ENCODE assay signal across 8 cellular contexts in genomic region chr17:78343433-78344201, GRCh38. TPM values are rescaled to one million over a fixed set of nuclear protein-coding genes. Genes with fewer than 3 reads are reported as not detected.
DNase-seq lines count a peak whose midpoint lies in the region; ATAC-seq and TF ChIP-seq lines count a peak whose summit lies in the region.

No MANE protein-coding gene starts in this region.

- intact Hi-C loops in prostate gland (cut with DNase I): no loop called here

- peak overlapping the region; percentile 64 to 73 for H3K27ac ChIP-seq in prostate gland

- H3K4me3 ChIP-seq in prostate gland (no peak overlapping the region), HAP-1 (no peak overlapping the region)

- H3K4me1 ChIP-seq in prostate gland (replicated peaks) (peaks cover 3% of the 10 kb centered on the region), HAP-1 (peaks cover 4% of the 10 kb centered on the region)

- ATAC-seq in HG03045 (IDR thresholded peaks at IDR 0.05; ENCODE audit: unreplicated experiment): no peak

- no peak for TF ChIP-seq CTCF in prostate gland (IDR thresholded peaks at IDR 0.05)

- DNase-seq in HT1080 (ENCODE audit: low read depth) (peak; percentile 66), dermis microvascular lymphatic vessel endothelial cell (ENCODE audit: low read depth in 2 of 2) (peak; percentile 84 to 89), prostate gland (ENCODE audit: low spot score) (no peak), amygdala (lab: John Stamatoyannopoulos, UW) (no peak), hippocampal formation (lab: John Stamatoyannopoulos, UW) (no peak), HAP-1 (ENCODE audit: low spot score in 2 of 2) (no peak)
- DNase-seq in activated CD4-positive, CD25-positive, alpha-beta regulatory T cell treated with anti-CD3 and anti-CD28 coated beads, Interleukin-2, amount 50 U/mL, for 16 hours (ENCODE audit: low read depth, low spot score): peak; percentile 61

- WGBS in prostate gland: 90% methylated on average over 19 of the region's 19 CpGs

- TF ChIP-seq POLR2A in prostate gland (IDR thresholded peaks at IDR 0.05): no peak

- H3K9me3 ChIP-seq in prostate gland: no peaks in the 10 kb centered on the region
- no peaks in the 10 kb centered on the region for H3K9me3 ChIP-seq in HAP-1

- in situ Hi-C loops in HAP-1 (cut with MboI; ENCODE audit: low sequenced_read_pairs): no loop called here

- H3K27me3 ChIP-seq in prostate gland (replicated peaks; ENCODE audit: insufficient read depth): no peaks in the 10 kb centered on the region
- peaks cover 3% of the 10 kb centered on the region; the same call in 1 of the 2 replicates for H3K27me3 ChIP-seq in HAP-1 (ENCODE audit: low read depth)

- H3K36me3 ChIP-seq in prostate gland: no peaks in the 10 kb centered on the region
- no peaks in the 10 kb centered on the region for H3K36me3 ChIP-seq in HAP-1 (replicated peaks)

RNA-seq across cellular contexts. Expression of gene SOCS3, which starts 16.3 kb away (rescaled TPM):
- total RNA-seq in HT1080 (2014; rRNA removed; shearing (Covaris generic)): 22.9 and 27.4 TPM in 2 replicates
- polyA plus RNA-seq in HT1080 (2015; cell fraction: cytosol; rRNA removed): 17.3 and 19.7 TPM in 2 replicates
- polyA plus RNA-seq in HT1080 (2015; cell fraction: nucleus; rRNA removed): 22.0 and 24.1 TPM in 2 replicates
- total RNA-seq in dermis microvascular lymphatic vessel endothelial cell (35.8 and 58.2 TPM in 2 replicates), prostate gland (10 to 100 TPM; 10.6 to 59.6 TPM)

RNA-seq across cellular contexts. Expression of gene PGS1, which starts 34.8 kb away (rescaled TPM):
- total RNA-seq in HT1080 (2014; rRNA removed; shearing (Covaris generic)): 27.6 and 38.0 TPM in 2 replicates
- 25.5 and 33.9 TPM in 2 replicates for polyA plus RNA-seq in HT1080 (2015; cell fraction: cytosol; rRNA removed)
- polyA plus RNA-seq in HT1080 (2015; cell fraction: nucleus; rRNA removed): 123 and 124 TPM in 2 replicates
- 19.8 and 30.5 TPM in 2 replicates for total RNA-seq in dermis microvascular lymphatic vessel endothelial cell
- total RNA-seq in prostate gland: 10 to 100 TPM; 29.2 to 57.4 TPM

Comparison
In these comparisons a context has a peak if more than half of its experiments do, and no peak if none do; other contexts are left out.
1. DNase-seq: peak in HT1080 (single experiment), activated CD4-positive, CD25-positive, alpha-beta regulatory T cell treated with anti-CD3 and anti-CD28 coated beads, Interleukin-2, amount 50 U/mL, for 16 hours (single experiment) and dermis microvascular lymphatic vessel endothelial cell (2 of 2); none in prostate gland (single experiment), amygdala (0 of 56), hippocampal formation (0 of 2) and HAP-1 (0 of 2).